ENCODE assay signal across 8 cellular contexts in the genomic region with DNA sequence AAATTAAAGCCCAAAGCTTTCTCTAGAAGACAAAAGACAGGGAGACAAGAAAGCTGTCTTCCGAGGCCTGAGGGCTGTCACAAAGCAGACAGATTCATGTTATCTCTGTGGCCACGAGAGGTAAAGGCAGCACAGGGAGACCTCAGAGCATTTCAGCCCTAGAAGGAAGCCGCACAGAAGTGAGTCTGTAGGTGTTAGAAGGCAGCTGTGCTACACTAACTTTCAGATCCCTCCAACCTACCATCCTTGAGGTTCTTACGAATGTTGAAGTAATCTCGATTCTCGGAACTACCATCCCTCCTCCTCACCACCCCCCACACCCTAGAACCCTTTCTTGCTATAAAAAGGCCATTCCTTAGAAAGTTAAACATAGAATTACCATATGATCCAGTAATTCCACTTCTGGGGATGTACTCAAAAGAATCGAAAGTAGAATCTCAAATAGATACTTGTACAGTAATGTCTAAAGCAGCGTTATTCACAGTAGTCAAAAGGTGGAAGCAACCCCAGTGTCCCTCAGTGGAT. TPM values are rescaled to one million over a fixed set of nuclear protein-coding genes. Genes with fewer than 3 reads are reported as not detected.
DNase-seq lines count a peak whose midpoint lies in the region; ATAC-seq lines count a peak whose summit lies in the region.

No MANE protein-coding gene starts in this region.

- ATAC-seq in GM19468 (IDR thresholded peaks at IDR 0.05; ENCODE audit: extremely low read depth, unreplicated experiment) (peak; percentile 72), HG03378 (IDR thresholded peaks at IDR 0.05; ENCODE audit: unreplicated experiment) (peak; percentile 85), left ventricle myocardium superior (no peak)

- intact Hi-C loops in left ventricle myocardium superior (cut with micrococcal nuclease) = no loop called here

- DNase-seq in activated T-helper 9 cell treated with anti-CD3 and anti-CD28 coated beads, Interleukin-2, amount 50 U/mL, for 16 hours (ENCODE audit: low read depth) = peak; percentile 39
- DNase-seq in stimulated activated CD8-positive, alpha-beta memory T cell treated with anti-CD3 and anti-CD28 coated beads, Interleukin-7, amount 100 ng/mL, for 4 hours (ENCODE audit: low read depth in 2 of 2) = peak; percentile 45 to 69
- no peak for DNase-seq in SIG-M5 treated with dmso at 0.1 percent for 504 hours (lab: John Stamatoyannopoulos, UW; ENCODE audit: unreplicated experiment)
- no peak for DNase-seq in NCI-H2107 (lab: John Stamatoyannopoulos, UW)
- DNase-seq in left ventricle myocardium superior = no peak
- DNase-seq in NCI-H446 (lab: John Stamatoyannopoulos, UW) = no peak

RNA-seq across cellular contexts. Expression of a gene that starts 21.5 kb away (rescaled TPM):
- 11.9 TPM for total RNA-seq in left ventricle myocardium superior

Comparison
In these comparisons a context has a peak if more than half of its experiments do, and no peak if none do; other contexts are left out.
1. DNase-seq: peak in activated T-helper 9 cell treated with anti-CD3 and anti-CD28 coated beads, Interleukin-2, amount 50 U/mL, for 16 hours (single experiment) and stimulated activated CD8-positive, alpha-beta memory T cell treated with anti-CD3 and anti-CD28 coated beads, Interleukin-7, amount 100 ng/mL, for 4 hours (2 of 2); none in SIG-M5 treated with dmso at 0.1 percent for 504 hours (single experiment), NCI-H2107 (single experiment), left ventricle myocardium superior (single experiment) and NCI-H446 (0 of 2).